10 cellular contexts compared by ENCODE assay signal in genomic region chr15:74978503-74978902, GRCh38. TPM values are rescaled to one million over a fixed set of nuclear protein-coding genes. Genes with fewer than 3 reads are reported as not detected.
A peak's percentile ranks its signal among the peaks of the same experiment; 100 is the strongest.
DNase-seq lines count a peak whose midpoint lies in the region; ATAC-seq, FAIRE-seq and TF ChIP-seq lines count a peak whose summit lies in the region.
"Had no signal": no experiment of that assay in that cellular context is flagged by ENCODE, and none has a peak within 500 bp of the region (broad histone marks: within the 10 kb centered on the region; RNA-seq: fewer than 3 reads in every experiment).

No MANE protein-coding gene starts in this region.

- H2AFZ ChIP-seq in K562 (ENCODE audit: low read depth, low read length) = no peak overlapping the region

- no peaks in the 10 kb centered on the region for H3K4me1 ChIP-seq in HEK293 (ENCODE audit: control insufficient read depth, insufficient read depth, low read length)
- H3K4me1 ChIP-seq in K562 (replicated peaks in 1 of 2; ENCODE audit: control insufficient read depth in 2 of 2, insufficient read depth in 2 of 2, low read length in 2 of 2) = no peaks in the 10 kb centered on the region
- H3K4me1 ChIP-seq in heart right ventricle = no peaks in the 10 kb centered on the region

- CTCF ChIA-PET in HEK293 (lab: Yijun Ruan, JAX) (interaction anchor here (0.6 to 1.9 kb wide), 4 partner anchors 9 to 330 kb away, joined by 3 to 8 read pairs (median 3); partner anchors contain the start of gene RPP25), K562 (lab: Yijun Ruan, JAX; ENCODE audit: low intra/inter-chr PET ratio) (no interaction called here)

- H3K9me3 ChIP-seq in HEK293 (ENCODE audit: control insufficient read depth, insufficient read depth, low read depth, low read length) (no peaks in the 10 kb centered on the region), T-helper 17 cell (ENCODE audit: control insufficient read depth, low read length, poor library complexity, severe bottlenecking) (no peaks in the 10 kb centered on the region), K562 (replicated peaks; ENCODE audit: control insufficient read depth, insufficient read depth, low read depth, low read length) (peaks cover 2% of the 10 kb centered on the region; the same call in 1 of the 2 replicates), heart right ventricle (no peaks in the 10 kb centered on the region)

- ATAC-seq in T-helper 17 cell (peak; percentile 59), K562 (no peak), heart right ventricle (no peak)
- ATAC-seq in stimulated activated naive B cell treated with anti-CD40 and anti-IgM and Interleukin-4, amounts not matched to agents 10 μg/mL and 1 μg/mL and 100 μg/mL, for 72 hours (replicated peaks) = no peak

- no peak for FAIRE-seq in K562 (lab: Jason Lieb, UNC)
- FAIRE-seq: GM12892 had no signal

- no peak for TF ChIP-seq EP300 in K562 (IDR thresholded peaks at IDR 0.05; ENCODE audit: low read length)

- H3K27ac ChIP-seq in HEK293 (ENCODE audit: extremely low read depth, low read depth, low read length) (no peak overlapping the region), K562 (ENCODE audit: extremely low read depth, low read depth, low read length) (no peak overlapping the region), heart right ventricle (no peak overlapping the region)
- H3K27ac ChIP-seq: coronary artery had no signal

- H3K9ac ChIP-seq in K562 (ENCODE audit: insufficient read depth in 1 of 2, low read depth in 2 of 2, low read length in 2 of 2) = no peak overlapping the region

- no peaks in the 10 kb centered on the region for H3K9me1 ChIP-seq in K562 (ENCODE audit: control insufficient read depth, insufficient read depth, low read length)

- H3K4me3 Mint-ChIP-seq in T-helper 17 cell = no peak overlapping the region
- H3K4me3 Mint-ChIP-seq in stimulated activated naive B cell treated with anti-CD40 and anti-IgM and Interleukin-4, amounts not matched to agents 10 μg/mL and 1 μg/mL and 100 μg/mL, for 72 hours = no peak overlapping the region

- H3K36me3 ChIP-seq in HEK293 (ENCODE audit: control insufficient read depth in 2 of 2, insufficient read depth in 1 of 2, low read length in 2 of 2) = no peaks in the 10 kb centered on the region
- H3K36me3 ChIP-seq in K562 (ENCODE audit: control insufficient read depth, insufficient read depth, low read length) = no peaks in the 10 kb centered on the region
- H3K36me3 ChIP-seq in heart right ventricle = no peaks in the 10 kb centered on the region

- TF ChIP-seq CTCF in HEK293 (tag by site-specific recombination; IDR thresholded peaks at IDR 0.05) = no peak
- TF ChIP-seq CTCF in K562 (IDR thresholded peaks at IDR 0.05 in 2 of 3, conservative IDR thresholded peaks at IDR 0.05 in 1 of 3; ENCODE audit: insufficient read depth in 2 of 3, low read depth in 1 of 3, low read length in 3 of 3) = no peak
- TF ChIP-seq CTCF in heart right ventricle (IDR thresholded peaks at IDR 0.05) = no peak

- no peaks in the 10 kb centered on the region for H3K9me3 Mint-ChIP-seq in stimulated activated naive B cell treated with anti-CD40 and anti-IgM and Interleukin-4, amounts not matched to agents 10 μg/mL and 1 μg/mL and 100 μg/mL, for 72 hours

- TF ChIP-seq RAD21 in K562 (CRISPR knock-in tag; conservative IDR thresholded peaks at IDR 0.05 in 1 of 2, IDR thresholded peaks at IDR 0.05 in 1 of 2) = no peak

- no peaks in the 10 kb centered on the region for H3K79me2 ChIP-seq in K562 (ENCODE audit: control insufficient read depth, insufficient read depth, low read length)

- intact Hi-C loops in K562 (cut with micrococcal nuclease) = no loop called here
- intact Hi-C loops in heart right ventricle (cut with DNase I) = no loop called here

- peaks cover 6% of the 10 kb centered on the region for H3K4me1 Mint-ChIP-seq in T-helper 17 cell
- H3K4me1 Mint-ChIP-seq in stimulated activated naive B cell treated with anti-CD40 and anti-IgM and Interleukin-4, amounts not matched to agents 10 μg/mL and 1 μg/mL and 100 μg/mL, for 72 hours = peaks cover 0 to under 1% of the 10 kb centered on the region in 2 donors

- no peaks in the 10 kb centered on the region for H3K36me3 Mint-ChIP-seq in T-helper 17 cell (ENCODE audit: low read depth)
- H3K36me3 Mint-ChIP-seq in stimulated activated naive B cell treated with anti-CD40 and anti-IgM and Interleukin-4, amounts not matched to agents 10 μg/mL and 1 μg/mL and 100 μg/mL, for 72 hours = no peaks in the 10 kb centered on the region

- H3K4me3 ChIP-seq in HEK293 (ENCODE audit: low read depth, low read length) (no peak overlapping the region), K562 (no peak overlapping the region), heart right ventricle (no peak overlapping the region)
- H3K4me3 ChIP-seq: coronary artery had no signal

- peaks cover 24% of the 10 kb centered on the region for H3K27me3 Mint-ChIP-seq in T-helper 17 cell
- peaks cover 20 to 42% of the 10 kb centered on the region in 2 donors for H3K27me3 Mint-ChIP-seq in stimulated activated naive B cell treated with anti-CD40 and anti-IgM and Interleukin-4, amounts not matched to agents 10 μg/mL and 1 μg/mL and 100 μg/mL, for 72 hours

- BruUV-seq in K562 (replicated peaks; lab: Mats Ljungman, UMichigan) = no TSS peak

- POLR2A ChIA-PET in HEK293 (lab: Yijun Ruan, JAX) = interaction anchor here (1.0 kb wide), 1 partner anchor 17 kb away, joined by 4 read pairs; the partner anchor contains the start of gene SCAMP5
- POLR2A ChIA-PET in K562 (lab: Yijun Ruan, JAX) = interaction anchor here (0.6 to 1.7 kb wide), 2 partner anchors 19 to 50 kb away, joined by 4 to 5 read pairs; no protein-coding TSS in a partner anchor

- 0% methylated on average over 3 of the region's 3 CpGs for WGBS in K562 (ENCODE audit: insufficient coverage, low coverage, missing lambda C conversion rate)
- 16 to 20% methylated on average over 3 of the region's 3 CpGs for WGBS in heart right ventricle, 2 donors

- in situ Hi-C loops in K562 (cut with MboI) = no loop called here

- no peaks in the 10 kb centered on the region for H4K20me1 ChIP-seq in K562 (replicated peaks; ENCODE audit: control insufficient read depth, insufficient read depth, low read length)

- H3K27me3 ChIP-seq in K562 (ENCODE audit: control insufficient read depth in 2 of 2, insufficient read depth in 2 of 2, low read length in 2 of 2) (peaks cover 12 to 24% of the 10 kb centered on the region in 2 experiments; a peak in 3 of 5 replicates), heart right ventricle (peaks cover 0 to 14% (median 0%) of the 10 kb centered on the region in 7 donors)

- no peak overlapping the region for H3K27ac Mint-ChIP-seq in T-helper 17 cell
- H3K27ac Mint-ChIP-seq in stimulated activated naive B cell treated with anti-CD40 and anti-IgM and Interleukin-4, amounts not matched to agents 10 μg/mL and 1 μg/mL and 100 μg/mL, for 72 hours = no peak overlapping the region

- H3K4me2 ChIP-seq in K562 (ENCODE audit: insufficient read depth, low read length) = no peak overlapping the region

- TF ChIP-seq POLR2A in K562 (conservative IDR thresholded peaks at IDR 0.05) (no peak), erythroblast (IDR thresholded peaks at IDR 0.05; ENCODE audit: low read length) (no peak)

- DNase-seq in T-helper 17 cell (no peak), K562 (ENCODE audit: extremely low read depth in 1 of 4, low spot score in 3 of 4) (no peak), MV-4-11 (lab: John Stamatoyannopoulos, UW) (no peak), heart right ventricle (no peak), erythroblast (lab: John Stamatoyannopoulos, UW) (no peak)
- DNase-seq in stimulated activated CD8-positive, alpha-beta memory T cell treated with anti-CD3 and anti-CD28 coated beads, Interleukin-15, amount 100 ng/mL, for 48 hours (ENCODE audit: low read depth in 2 of 2) = peak; percentile 51 to 53
- DNase-seq in stimulated activated naive B cell treated with anti-CD40 and anti-IgM and Interleukin-4, amounts not matched to agents 10 μg/mL and 1 μg/mL and 100 μg/mL, for 72 hours = no peak

RNA-seq across cellular contexts. Expression of gene SCAMP5, which starts 16.9 kb away (rescaled TPM):
- total RNA-seq in T-helper 17 cell = 1 to 10 TPM; 3.9 to 4.3 TPM
- not detected in 2 replicates for total RNA-seq in K562 (2011; cell fraction: chromatin; rRNA removed; ENCODE audit: low replicate concordance)
- 0.33 TPM in 1 of 2 replicates, not detected in the other for total RNA-seq in K562 (2011; cell fraction: nucleolus; rRNA removed)
- not detected in 2 replicates for total RNA-seq in K562 (2011; cell fraction: nucleoplasm; rRNA removed)
- not detected in 2 replicates for total RNA-seq in K562 (2014; rRNA removed)
- total RNA-seq in K562 (2014; rRNA removed; fragmentation: Illumina TruSeq; extraction: Trizol) = not detected in 2 replicates
- 0.08 and 0.11 TPM in 2 replicates for total RNA-seq in K562 (2015; rRNA removed; fragmentation: Illumina TruSeq; extraction: Trizol)
- 0.27 and 0.31 TPM in 2 replicates for total RNA-seq in K562 (2021)
- 0.24 and 0.29 TPM in 2 replicates for polyA plus RNA-seq in K562 (2011; rRNA removed)
- polyA plus RNA-seq in K562 (2011; cell fraction: cytosol; rRNA removed) = 0.15 and 0.18 TPM in 2 replicates
- polyA plus RNA-seq in K562 (2011; cell fraction: nucleus; rRNA removed) = 0.14 and 0.15 TPM in 2 replicates
- 0.14 and 0.21 TPM in 2 replicates for polyA plus RNA-seq in K562 (2012)
- 0.09 and 0.15 TPM in 2 replicates for polyA plus RNA-seq in K562 (2014; fragmentation: Illumina TruSeq; extraction: Trizol)
- polyA plus RNA-seq in K562 (2014; fragmentation: Nextera tagmentation; extraction: Ambion mirVana) = not detected
- not detected in 2 replicates for polyA plus RNA-seq in K562 (2014; rRNA removed)
- polyA minus RNA-seq in K562 (2011; rRNA and poly(A)+ RNA removed) = 0.11 and 0.42 TPM in 2 replicates
- not detected in 2 replicates for polyA minus RNA-seq in K562 (2011; cell fraction: cytosol; rRNA and poly(A)+ RNA removed)
- not detected in 2 replicates for polyA minus RNA-seq in K562 (2011; cell fraction: nucleus; rRNA and poly(A)+ RNA removed)
- 1 to 10 TPM in 9 of 10 donors, under 1 TPM in 1; 0.55 to 7.5 (median 3.8) TPM for total RNA-seq in heart right ventricle
- 1 to 10 TPM in 1 of 2 donors, under 1 TPM in 1; 0.73 to 5.3 TPM for polyA plus RNA-seq in heart right ventricle

RNA-seq across cellular contexts. Expression of gene RPP25, which starts 21.9 kb away (rescaled TPM):
- total RNA-seq in T-helper 17 cell (1 to 10 TPM in 1 of 2 donors, under 1 TPM in 1; 0.99 to 1.3 TPM), K562 (2014; rRNA removed) (12.3 and 15.4 TPM in 2 replicates), K562 (2014; rRNA removed; fragmentation: Illumina TruSeq; extraction: Trizol) (5.4 and 5.6 TPM in 2 replicates), K562 (2015; rRNA removed; fragmentation: Illumina TruSeq; extraction: Trizol) (4.7 and 4.9 TPM in 2 replicates), K562 (2021) (11.0 and 12.0 TPM in 2 replicates), heart right ventricle (1 to 10 TPM in 7 of 10 donors, under 1 TPM in 3; 0.83 to 3.0 (median 1.3) TPM)
- 1.1 and 3.4 TPM in 2 replicates for total RNA-seq in K562 (2011; cell fraction: chromatin; rRNA removed; ENCODE audit: low replicate concordance)
- total RNA-seq in K562 (2011; cell fraction: nucleolus; rRNA removed) = 4.1 and 5.0 TPM in 2 replicates
- 2.4 and 3.1 TPM in 2 replicates for total RNA-seq in K562 (2011; cell fraction: nucleoplasm; rRNA removed)
- polyA plus RNA-seq in K562 (2011; rRNA removed) (1.9 and 4.1 TPM in 2 replicates), K562 (2014; fragmentation: Illumina TruSeq; extraction: Trizol) (6.0 and 6.2 TPM in 2 replicates), K562 (2014; fragmentation: Nextera tagmentation; extraction: Ambion mirVana) (1 to 10 TPM; 1.1 to 1.3 TPM), K562 (2014; rRNA removed) (6.9 and 7.5 TPM in 2 replicates), heart right ventricle (1 to 10 TPM; 1.8 to 4.6 TPM)
- 4.8 and 7.0 TPM in 2 replicates for polyA plus RNA-seq in K562 (2011; cell fraction: cytosol; rRNA removed)
- polyA plus RNA-seq in K562 (2011; cell fraction: nucleus; rRNA removed) = 2.3 and 3.2 TPM in 2 replicates
- polyA plus RNA-seq in K562 (2012) = 4.4 and 9.2 TPM in 2 replicates
- 1.8 and 2.4 TPM in 2 replicates for polyA minus RNA-seq in K562 (2011; rRNA and poly(A)+ RNA removed)
- 2.7 and 5.1 TPM in 2 replicates for polyA minus RNA-seq in K562 (2011; cell fraction: cytosol; rRNA and poly(A)+ RNA removed)
- polyA minus RNA-seq in K562 (2011; cell fraction: nucleus; rRNA and poly(A)+ RNA removed) = 2.0 and 4.3 TPM in 2 replicates

RNA-seq across cellular contexts. Expression of gene COX5A, which starts 40.6 kb away (rescaled TPM):
- 10 to 100 TPM; 56.1 to 72.9 TPM for total RNA-seq in T-helper 17 cell
- total RNA-seq in K562 (2011; cell fraction: chromatin; rRNA removed; ENCODE audit: low replicate concordance) = 32.1 and 48.6 TPM in 2 replicates
- total RNA-seq in K562 (2011; cell fraction: nucleolus; rRNA removed) = 31.2 and 36.9 TPM in 2 replicates
- total RNA-seq in K562 (2011; cell fraction: nucleoplasm; rRNA removed) = 54.6 and 80.4 TPM in 2 replicates
- 182 and 196 TPM in 2 replicates for total RNA-seq in K562 (2014; rRNA removed)
- 427 and 480 TPM in 2 replicates for total RNA-seq in K562 (2014; rRNA removed; fragmentation: Illumina TruSeq; extraction: Trizol)
- 371 and 389 TPM in 2 replicates for total RNA-seq in K562 (2015; rRNA removed; fragmentation: Illumina TruSeq; extraction: Trizol)
- total RNA-seq in K562 (2021) = 476 and 490 TPM in 2 replicates
- 245 and 357 TPM in 2 replicates for polyA plus RNA-seq in K562 (2011; rRNA removed)
- polyA plus RNA-seq in K562 (2011; cell fraction: cytosol; rRNA removed) = 349 and 400 TPM in 2 replicates
- 157 and 270 TPM in 2 replicates for polyA plus RNA-seq in K562 (2011; cell fraction: nucleus; rRNA removed)
- polyA plus RNA-seq in K562 (2012) = 668 and 675 TPM in 2 replicates
- polyA plus RNA-seq in K562 (2014; fragmentation: Illumina TruSeq; extraction: Trizol) = 553 and 569 TPM in 2 replicates
- 100 to 1,000 TPM in 1 of 2 experiments, 10 to 100 TPM in 1; 86.8 to 116 TPM for polyA plus RNA-seq in K562 (2014; fragmentation: Nextera tagmentation; extraction: Ambion mirVana)
- 419 and 568 TPM in 2 replicates for polyA plus RNA-seq in K562 (2014; rRNA removed)
- 90.7 and 143 TPM in 2 replicates for polyA minus RNA-seq in K562 (2011; rRNA and poly(A)+ RNA removed)
- 143 and 157 TPM in 2 replicates for polyA minus RNA-seq in K562 (2011; cell fraction: cytosol; rRNA and poly(A)+ RNA removed)
- polyA minus RNA-seq in K562 (2011; cell fraction: nucleus; rRNA and poly(A)+ RNA removed) = 12.9 and 34.8 TPM in 2 replicates
- 1,000 to 10,000 TPM in 9 of 10 donors, 100 to 1,000 TPM in 1; 894 to 1,717 (median 1,286) TPM for total RNA-seq in heart right ventricle
- polyA plus RNA-seq in heart right ventricle = 1,000 to 10,000 TPM; 1,114 to 1,728 TPM

RNA-seq across cellular contexts. Expression of gene PPCDC, which starts 44.9 kb away (rescaled TPM):
- total RNA-seq in T-helper 17 cell = 1 to 10 TPM; 8.9 to 9.5 TPM
- 20.0 and 54.1 TPM in 2 replicates for total RNA-seq in K562 (2011; cell fraction: chromatin; rRNA removed; ENCODE audit: low replicate concordance)
- 31.7 TPM in 2 replicates for total RNA-seq in K562 (2011; cell fraction: nucleolus; rRNA removed)
- 24.1 and 30.8 TPM in 2 replicates for total RNA-seq in K562 (2011; cell fraction: nucleoplasm; rRNA removed)
- 16.3 and 17.1 TPM in 2 replicates for total RNA-seq in K562 (2014; rRNA removed)
- 6.4 and 10.9 TPM in 2 replicates for total RNA-seq in K562 (2014; rRNA removed; fragmentation: Illumina TruSeq; extraction: Trizol)
- 9.7 and 13.5 TPM in 2 replicates for total RNA-seq in K562 (2015; rRNA removed; fragmentation: Illumina TruSeq; extraction: Trizol)
- 15.2 and 16.7 TPM in 2 replicates for total RNA-seq in K562 (2021)
- 16.7 and 17.9 TPM in 2 replicates for polyA plus RNA-seq in K562 (2011; rRNA removed)
- 26.9 and 55.6 TPM in 2 replicates for polyA plus RNA-seq in K562 (2011; cell fraction: cytosol; rRNA removed)
- 22.7 and 31.8 TPM in 2 replicates for polyA plus RNA-seq in K562 (2011; cell fraction: nucleus; rRNA removed)
- 11.4 and 15.7 TPM in 2 replicates for polyA plus RNA-seq in K562 (2012)
- polyA plus RNA-seq in K562 (2014; fragmentation: Illumina TruSeq; extraction: Trizol) = 21.7 and 24.9 TPM in 2 replicates
- polyA plus RNA-seq in K562 (2014; fragmentation: Nextera tagmentation; extraction: Ambion mirVana) = 10 to 100 TPM; 50.0 to 53.6 TPM
- polyA plus RNA-seq in K562 (2014; rRNA removed) = 34.8 and 41.6 TPM in 2 replicates
- polyA minus RNA-seq in K562 (2011; rRNA and poly(A)+ RNA removed) = 6.7 and 7.8 TPM in 2 replicates
- 6.4 and 9.0 TPM in 2 replicates for polyA minus RNA-seq in K562 (2011; cell fraction: cytosol; rRNA and poly(A)+ RNA removed)
- polyA minus RNA-seq in K562 (2011; cell fraction: nucleus; rRNA and poly(A)+ RNA removed) = 12.3 and 15.2 TPM in 2 replicates
- total RNA-seq in heart right ventricle = 10 to 100 TPM in 1 of 10 donors, 1 to 10 TPM in 9; 3.6 to 11.0 (median 5.8) TPM
- polyA plus RNA-seq in heart right ventricle = 10 to 100 TPM in 1 of 2 donors, 1 to 10 TPM in 1; 9.9 to 14.6 TPM

Comparison
In these comparisons a context has a peak if more than half of its experiments do, and no peak if none do; other contexts are left out.
1. DNase-seq: peak in stimulated activated CD8-positive, alpha-beta memory T cell treated with anti-CD3 and anti-CD28 coated beads, Interleukin-15, amount 100 ng/mL, for 48 hours (2 of 2); none in T-helper 17 cell (0 of 3), K562 (0 of 4), stimulated activated naive B cell treated with anti-CD40 and anti-IgM and Interleukin-4, amounts not matched to agents 10 μg/mL and 1 μg/mL and 100 μg/mL, for 72 hours (single experiment), MV-4-11 (single experiment), heart right ventricle (0 of 2) and erythroblast (0 of 2).
2. Of the 44 proteins assayed by ChIP-seq in both K562 and HEK293: peak only in K562: none; only in HEK293: ZNF398; in both: none; in neither: 43.